ENCODE assay signal across 10 cellular contexts in the genomic region with DNA sequence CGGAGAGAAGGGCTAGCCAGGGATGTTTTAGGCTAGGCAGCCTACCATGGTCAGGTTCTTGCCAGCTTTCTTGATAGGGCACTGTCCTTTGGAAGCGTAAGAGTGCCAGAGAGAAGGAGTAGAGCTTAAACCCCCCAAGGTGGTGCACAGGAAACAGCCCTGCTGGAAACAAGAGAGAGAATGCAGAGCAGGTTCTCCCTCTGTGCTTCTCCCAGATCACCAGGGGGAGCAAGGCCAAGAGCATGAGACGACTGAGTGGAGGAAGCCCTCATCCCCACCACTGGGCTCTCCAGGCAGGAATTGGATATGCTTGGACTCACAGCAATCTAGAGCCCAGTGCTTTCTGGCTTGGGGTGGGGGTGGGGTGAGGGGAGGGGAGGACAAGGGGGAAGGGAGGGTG. TPM values are rescaled to one million over a fixed set of nuclear protein-coding genes. Genes with fewer than 3 reads are reported as not detected.
DNase-seq lines count a peak whose midpoint lies in the region; ATAC-seq and TF ChIP-seq lines count a peak whose summit lies in the region.
"Had no signal": no experiment of that assay in that cellular context is flagged by ENCODE, and none has a peak within 500 bp of the region (broad histone marks: within the 10 kb centered on the region; RNA-seq: fewer than 3 reads in every experiment).

No MANE protein-coding gene starts in this region.

- H3K36me3 Mint-ChIP-seq in activated CD4-positive, alpha-beta T cell treated with anti-CD3 and anti-CD28 coated beads for 36 hours (ENCODE audit: low read depth) = peaks cover 6% of the 10 kb centered on the region
- peaks cover 6% of the 10 kb centered on the region for H3K36me3 Mint-ChIP-seq in activated CD4-positive, alpha-beta memory T cell treated with anti-CD3 and anti-CD28 coated beads for 36 hours

- POLR2A ChIA-PET in activated CD4-positive, alpha-beta T cell treated with anti-CD3 and anti-CD28 coated beads for 36 hours (lab: Charles Lee) = no interaction called here
- POLR2A ChIA-PET in activated CD4-positive, alpha-beta memory T cell treated with anti-CD3 and anti-CD28 coated beads for 36 hours (lab: Charles Lee) = no interaction called here

- H3K4me3 Mint-ChIP-seq in activated CD4-positive, alpha-beta T cell treated with anti-CD3 and anti-CD28 coated beads for 36 hours = no peak overlapping the region
- no peak overlapping the region for H3K4me3 Mint-ChIP-seq in activated CD4-positive, alpha-beta memory T cell treated with anti-CD3 and anti-CD28 coated beads for 36 hours

- TF ChIP-seq EP300 in stomach (IDR thresholded peaks at IDR 0.05) = no peak

- no peak for DNase-seq in activated CD4-positive, alpha-beta T cell treated with anti-CD3 and anti-CD28 coated beads for 36 hours
- no peak for DNase-seq in activated CD4-positive, alpha-beta T cell treated with anti-CD3 and anti-CD28 coated beads for 4 hours
- no peak for DNase-seq in activated CD4-positive, alpha-beta memory T cell treated with anti-CD3 and anti-CD28 coated beads for 36 hours
- DNase-seq in fibroblast of villous mesenchyme (ENCODE audit: low read depth) (no peak), stomach (no peak)
- DNase-seq in stimulated activated CD8-positive, alpha-beta memory T cell treated with anti-CD3 and anti-CD28 coated beads, Interleukin-4, amount 100 ng/mL, for 48 hours = no peak
- DNase-seq: NCI-H146 had no signal

- H3K9me3 Mint-ChIP-seq in activated CD4-positive, alpha-beta T cell treated with anti-CD3 and anti-CD28 coated beads for 36 hours (ENCODE audit: low read depth) = no peaks in the 10 kb centered on the region
- no peaks in the 10 kb centered on the region for H3K9me3 Mint-ChIP-seq in activated CD4-positive, alpha-beta memory T cell treated with anti-CD3 and anti-CD28 coated beads for 36 hours

- peak overlapping the region; percentile 96 for H3K27ac Mint-ChIP-seq in activated CD4-positive, alpha-beta T cell treated with anti-CD3 and anti-CD28 coated beads for 36 hours
- peak overlapping the region; percentile 88 for H3K27ac Mint-ChIP-seq in activated CD4-positive, alpha-beta memory T cell treated with anti-CD3 and anti-CD28 coated beads for 36 hours

- no peaks in the 10 kb centered on the region for H3K27me3 Mint-ChIP-seq in activated CD4-positive, alpha-beta T cell treated with anti-CD3 and anti-CD28 coated beads for 36 hours
- H3K27me3 Mint-ChIP-seq in activated CD4-positive, alpha-beta memory T cell treated with anti-CD3 and anti-CD28 coated beads for 36 hours = no peaks in the 10 kb centered on the region

- H3K4me1 Mint-ChIP-seq in activated CD4-positive, alpha-beta T cell treated with anti-CD3 and anti-CD28 coated beads for 36 hours = peaks cover 66% of the 10 kb centered on the region
- peaks cover 59% of the 10 kb centered on the region for H3K4me1 Mint-ChIP-seq in activated CD4-positive, alpha-beta memory T cell treated with anti-CD3 and anti-CD28 coated beads for 36 hours (ENCODE audit: low read depth)

- H3K27ac ChIP-seq in stomach = peak overlapping the region in 4 of 5 donors; percentile 18 to 87 (median 83)

- H3K36me3 ChIP-seq in stomach = peaks cover 0 to 4% (median 1%) of the 10 kb centered on the region in 4 donors

- WGBS in stomach, 5 donors = 63 to 96% (median 79%) methylated on average over 3 of the region's 3 CpGs

- intact Hi-C loops in activated CD4-positive, alpha-beta T cell treated with anti-CD3 and anti-CD28 coated beads for 36 hours (cut with DNase I, micrococcal nuclease) = no loop called here
- intact Hi-C loops in activated CD4-positive, alpha-beta memory T cell treated with anti-CD3 and anti-CD28 coated beads for 36 hours (cut with micrococcal nuclease) = no loop called here
- intact Hi-C loops in stomach (cut with DNase I; ENCODE audit: low total_unique reads) = no loop called here

- no peak for TF ChIP-seq POLR2A in stomach (IDR thresholded peaks at IDR 0.05)

- no peaks in the 10 kb centered on the region for H3K9me3 ChIP-seq in stomach

- TF ChIP-seq CTCF in fibroblast of villous mesenchyme (IDR thresholded peaks at IDR 0.05; ENCODE audit: insufficient read depth, low read depth, low read length) (peak; percentile 10), stomach (IDR thresholded peaks at IDR 0.05) (no peak)

- no peaks in the 10 kb centered on the region for H3K27me3 ChIP-seq in stomach

- ATAC-seq in activated CD4-positive, alpha-beta T cell treated with anti-CD3 and anti-CD28 coated beads for 36 hours = no peak
- no peak for ATAC-seq in HG02759 (IDR thresholded peaks at IDR 0.05; ENCODE audit: unreplicated experiment)
- no peak for ATAC-seq in HG03139 (IDR thresholded peaks at IDR 0.05; ENCODE audit: unreplicated experiment)
- ATAC-seq: left lobe of liver had no signal

- CTCF ChIA-PET in activated CD4-positive, alpha-beta T cell treated with anti-CD3 and anti-CD28 coated beads for 36 hours (lab: Charles Lee) = interaction anchor here (0.9 to 1.1 kb wide), 3 partner anchors 9 to 26 kb away, joined by 3 to 5 read pairs (median 3); no protein-coding TSS in a partner anchor
- CTCF ChIA-PET in activated CD4-positive, alpha-beta memory T cell treated with anti-CD3 and anti-CD28 coated beads for 36 hours (lab: Charles Lee) = interaction anchor here (3.2 to 3.4 kb wide), 2 partner anchors 25 to 50 kb away, joined by 24 to 26 read pairs; a partner anchor contains a TSS

- H3K4me3 ChIP-seq in fibroblast of villous mesenchyme (ENCODE audit: low read depth, low read length) (no peak overlapping the region), stomach (no peak overlapping the region)

- H3K4me1 ChIP-seq in stomach = peaks cover 41 to 82% (median 60%) of the 10 kb centered on the region in 4 donors

RNA-seq across cellular contexts. Expression of a gene that starts 49.8 kb away (rescaled TPM):
- 10 to 100 TPM; 36.2 to 38.8 TPM for total RNA-seq in activated CD4-positive, alpha-beta T cell treated with anti-CD3 and anti-CD28 coated beads for 36 hours
- total RNA-seq in activated CD4-positive, alpha-beta memory T cell treated with anti-CD3 and anti-CD28 coated beads for 36 hours = 10 to 100 TPM; 48.1 to 52.7 TPM
- total RNA-seq in fibroblast of villous mesenchyme (135 and 214 TPM in 2 replicates), stomach (100 to 1,000 TPM in 2 of 5 donors, 10 to 100 TPM in 3; 38.5 to 353 (median 78.2) TPM)
- polyA plus RNA-seq in stomach = 10 to 100 TPM in 1 of 3 donors, 1 to 10 TPM in 2; 4.4 to 23.6 (median 4.8) TPM
